ENCODE assay signal across 1 cellular context in the genomic region with DNA sequence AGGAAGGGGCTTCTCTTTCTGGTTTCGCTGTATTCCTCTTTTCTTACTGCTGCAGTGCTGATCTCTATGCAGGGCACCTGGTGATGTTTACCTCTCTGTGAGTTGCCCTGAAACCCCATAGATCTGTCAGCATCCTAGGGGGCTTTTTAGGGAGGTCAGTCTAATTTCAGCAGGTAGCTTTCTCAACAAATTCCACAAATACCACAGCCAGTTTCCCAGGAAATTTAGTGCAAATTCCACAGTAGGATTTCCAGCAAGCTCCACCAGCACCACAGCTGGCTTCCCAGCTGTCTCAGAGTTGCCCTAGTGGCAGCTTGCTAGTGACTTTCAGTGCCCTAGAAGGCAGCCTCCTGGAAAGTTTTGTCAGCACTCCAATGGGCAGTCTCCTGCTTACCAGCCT.
TF ChIP-seq lines count a peak whose summit lies in the region.

No MANE protein-coding gene starts in this region.

TF ChIP-seq in H1, 55 proteins besides CTCF, POLR2A, EP300 and RAD21 (continued from another document):
- TF ChIP-seq ATF2 (IDR thresholded peaks at IDR 0.05; ENCODE audit: low read length): 0 out of 2 replicates have a peak, but pooled peaks have one; percentile 46
- no peak for TF ChIP-seq GTF2F1 (IDR thresholded peaks at IDR 0.05; ENCODE audit: borderline replicate concordance, low read depth, low read length)
- no peak for TF ChIP-seq MAX (IDR thresholded peaks at IDR 0.05)
- peak; percentile 30 for TF ChIP-seq SP1 (IDR thresholded peaks at IDR 0.05; ENCODE audit: low read depth, low read length)
- no peak for TF ChIP-seq CHD7 (IDR thresholded peaks at IDR 0.05; ENCODE audit: insufficient replicate concordance, low read length)
- no peak for TF ChIP-seq CEBPB (IDR thresholded peaks at IDR 0.05; ENCODE audit: low read depth, low read length)
- 0 out of 4 replicates have a peak, but pooled peaks of 1 of the 2 experiments have one; percentile 43 for TF ChIP-seq HDAC2 (IDR thresholded peaks at IDR 0.05; ENCODE audit: borderline replicate concordance in 1 of 2, low read depth in 2 of 2, low read length in 2 of 2)
- no peak for TF ChIP-seq SIRT6 (IDR thresholded peaks at IDR 0.05; ENCODE audit: low read length)
- peak; percentile 58; the same call in 1 of the 2 replicates for TF ChIP-seq TCF12 (IDR thresholded peaks at IDR 0.05; ENCODE audit: low read depth, low read length)
- no peak for TF ChIP-seq SUZ12 (IDR thresholded peaks at IDR 0.05; ENCODE audit: low read length)
- peak; percentile 28; the same call in 1 of the 2 replicates for TF ChIP-seq BACH1 (IDR thresholded peaks at IDR 0.05; ENCODE audit: low read length)
- TF ChIP-seq BRCA1 (IDR thresholded peaks at IDR 0.05; ENCODE audit: low read depth, low read length): no peak
- no peak for TF ChIP-seq SIN3A (conservative IDR thresholded peaks at IDR 0.05 in 1 of 2, IDR thresholded peaks at IDR 0.05 in 1 of 2; ENCODE audit: low read depth in 1 of 2, low read length in 2 of 2)
- TF ChIP-seq RBBP5 (IDR thresholded peaks at IDR 0.05; ENCODE audit: borderline replicate concordance, low read depth, low read length): no peak
TF ChIP-seq in H1: peak in this region for 6.
